ENCODE assay signal across 2 cellular contexts in genomic region chr2:169129703-169130243, GRCh38.
TF ChIP-seq lines count a peak whose summit lies in the region.

No MANE protein-coding gene starts in this region.

TF ChIP-seq in GM23338, 12 proteins besides CTCF, POLR2A, EP300 and RAD21 (continued from another document):
- no peak for TF ChIP-seq REST (IDR thresholded peaks at IDR 0.05; ENCODE audit: unreplicated experiment)
- TF ChIP-seq JUNB (IDR thresholded peaks at IDR 0.05; ENCODE audit: unreplicated experiment): no peak
- TF ChIP-seq CREB1 (CRISPR knock-in tag; IDR thresholded peaks at IDR 0.05; ENCODE audit: low read depth): no peak
- TF ChIP-seq ZNF331 (CRISPR knock-in tag; IDR thresholded peaks at IDR 0.05; ENCODE audit: low read depth): no peak
- TF ChIP-seq ZNF114 (CRISPR knock-in tag; IDR thresholded peaks at IDR 0.05): no peak
- no peak for TF ChIP-seq STAT1 (IDR thresholded peaks at IDR 0.05; ENCODE audit: unreplicated experiment)
- TF ChIP-seq ZNF462 (CRISPR knock-in tag; IDR thresholded peaks at IDR 0.05): no peak
- no peak for TF ChIP-seq EZH2phosphoT487 (IDR thresholded peaks at IDR 0.05; ENCODE audit: unreplicated experiment)
- no peak for TF ChIP-seq NANOG (IDR thresholded peaks at IDR 0.05; ENCODE audit: borderline replicate concordance)
- TF ChIP-seq ETS1 (IDR thresholded peaks at IDR 0.05): no peak

TF ChIP-seq in GM12878, 131 proteins besides CTCF, POLR2A, EP300 and RAD21 (continued from another document):
- no peak for TF ChIP-seq SKIL (IDR thresholded peaks at IDR 0.05; ENCODE audit: low read depth, poor library complexity, severe bottlenecking)
- no peak for TF ChIP-seq ATF3 (IDR thresholded peaks at IDR 0.05; ENCODE audit: borderline replicate concordance, extremely low read depth, low read depth, low read length)
- no peak for TF ChIP-seq E2F8 (IDR thresholded peaks at IDR 0.05; ENCODE audit: low read depth, partially characterized antibody)
- no peak for TF ChIP-seq ZZZ3 (IDR thresholded peaks at IDR 0.05; ENCODE audit: control insufficient read depth, insufficient read length, low read depth)
- no peak for TF ChIP-seq ZNF622 (IDR thresholded peaks at IDR 0.05)
- no peak for TF ChIP-seq SMAD1 (IDR thresholded peaks at IDR 0.05; ENCODE audit: low read depth, partially characterized antibody)
- no peak for TF ChIP-seq PML (IDR thresholded peaks at IDR 0.05; ENCODE audit: low read length)
- TF ChIP-seq REST (IDR thresholded peaks at IDR 0.05; ENCODE audit: low read depth, low read length): no peak
- no peak for TF ChIP-seq TBL1XR1 (IDR thresholded peaks at IDR 0.05; ENCODE audit: low read depth, low read length)
- TF ChIP-seq PBX3 (IDR thresholded peaks at IDR 0.05; ENCODE audit: insufficient replicate concordance, low read depth, low read length): no peak
- no peak for TF ChIP-seq SUZ12 (IDR thresholded peaks at IDR 0.05; ENCODE audit: unreplicated experiment)
- TF ChIP-seq CBFB (IDR thresholded peaks at IDR 0.05; ENCODE audit: low read depth): no peak
- no peak for TF ChIP-seq YBX1 (IDR thresholded peaks at IDR 0.05)
